In the genomic region with DNA sequence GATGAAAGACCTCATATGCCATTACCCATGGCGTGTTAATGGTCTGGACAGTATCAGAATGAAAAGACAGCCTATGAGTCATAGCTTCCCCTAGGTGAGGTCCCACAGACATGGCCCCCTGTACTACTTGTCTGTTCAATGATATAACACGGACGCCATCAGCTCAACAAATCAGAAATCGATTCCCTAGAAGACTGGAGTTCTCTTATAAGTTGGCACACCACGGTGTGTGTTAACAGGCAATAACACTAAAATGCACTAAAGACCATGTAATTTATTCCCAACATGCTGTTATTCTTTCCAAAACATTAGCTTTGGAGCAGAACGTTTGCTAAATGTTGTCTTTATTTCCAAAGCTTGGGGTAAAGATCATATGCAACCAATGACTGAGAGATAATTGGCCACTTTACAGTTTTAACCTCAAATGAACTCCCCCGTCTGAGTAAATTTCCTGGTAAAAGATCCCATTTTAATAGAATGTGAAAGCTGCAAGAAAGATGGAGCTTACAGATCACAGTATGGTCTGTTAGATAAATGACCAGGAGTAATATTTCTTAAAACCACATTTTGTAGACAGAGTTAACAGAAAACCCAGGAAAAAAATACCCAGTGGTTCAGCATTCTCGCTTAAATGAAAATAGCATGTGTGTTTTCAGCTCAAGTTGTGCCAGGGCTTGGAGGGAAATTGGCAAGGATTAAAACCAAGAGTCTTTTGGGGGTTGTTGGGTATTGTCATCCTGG, we compare ENCODE assay signal across 4 cellular contexts.
TF ChIP-seq lines count a peak whose summit lies in the region.

No MANE protein-coding gene starts in this region.

TF ChIP-seq in A549, 52 proteins besides CTCF, POLR2A, EP300 and RAD21 (continues in another document):
- no peak for TF ChIP-seq TP53 (CRISPR knock-in tag; IDR thresholded peaks at IDR 0.05)
- no peak for TF ChIP-seq MAFK (IDR thresholded peaks at IDR 0.05; ENCODE audit: partially characterized antibody)
- TF ChIP-seq RARB (CRISPR knock-in tag; IDR thresholded peaks at IDR 0.05) = no peak
- TF ChIP-seq MAX (IDR thresholded peaks at IDR 0.05) = no peak
- no peak for TF ChIP-seq ESRRA (IDR thresholded peaks at IDR 0.05; ENCODE audit: borderline replicate concordance, low read length)
- no peak for TF ChIP-seq CBX2 (IDR thresholded peaks at IDR 0.05; ENCODE audit: borderline replicate concordance, low read depth)
- TF ChIP-seq SMC3 (IDR thresholded peaks at IDR 0.05) = no peak
- TF ChIP-seq MAZ (IDR thresholded peaks at IDR 0.05; ENCODE audit: borderline replicate concordance, low read depth, low read length) = no peak
- no peak for TF ChIP-seq EHMT2 (IDR thresholded peaks at IDR 0.05; ENCODE audit: low read depth)
- TF ChIP-seq, protein P1, sequence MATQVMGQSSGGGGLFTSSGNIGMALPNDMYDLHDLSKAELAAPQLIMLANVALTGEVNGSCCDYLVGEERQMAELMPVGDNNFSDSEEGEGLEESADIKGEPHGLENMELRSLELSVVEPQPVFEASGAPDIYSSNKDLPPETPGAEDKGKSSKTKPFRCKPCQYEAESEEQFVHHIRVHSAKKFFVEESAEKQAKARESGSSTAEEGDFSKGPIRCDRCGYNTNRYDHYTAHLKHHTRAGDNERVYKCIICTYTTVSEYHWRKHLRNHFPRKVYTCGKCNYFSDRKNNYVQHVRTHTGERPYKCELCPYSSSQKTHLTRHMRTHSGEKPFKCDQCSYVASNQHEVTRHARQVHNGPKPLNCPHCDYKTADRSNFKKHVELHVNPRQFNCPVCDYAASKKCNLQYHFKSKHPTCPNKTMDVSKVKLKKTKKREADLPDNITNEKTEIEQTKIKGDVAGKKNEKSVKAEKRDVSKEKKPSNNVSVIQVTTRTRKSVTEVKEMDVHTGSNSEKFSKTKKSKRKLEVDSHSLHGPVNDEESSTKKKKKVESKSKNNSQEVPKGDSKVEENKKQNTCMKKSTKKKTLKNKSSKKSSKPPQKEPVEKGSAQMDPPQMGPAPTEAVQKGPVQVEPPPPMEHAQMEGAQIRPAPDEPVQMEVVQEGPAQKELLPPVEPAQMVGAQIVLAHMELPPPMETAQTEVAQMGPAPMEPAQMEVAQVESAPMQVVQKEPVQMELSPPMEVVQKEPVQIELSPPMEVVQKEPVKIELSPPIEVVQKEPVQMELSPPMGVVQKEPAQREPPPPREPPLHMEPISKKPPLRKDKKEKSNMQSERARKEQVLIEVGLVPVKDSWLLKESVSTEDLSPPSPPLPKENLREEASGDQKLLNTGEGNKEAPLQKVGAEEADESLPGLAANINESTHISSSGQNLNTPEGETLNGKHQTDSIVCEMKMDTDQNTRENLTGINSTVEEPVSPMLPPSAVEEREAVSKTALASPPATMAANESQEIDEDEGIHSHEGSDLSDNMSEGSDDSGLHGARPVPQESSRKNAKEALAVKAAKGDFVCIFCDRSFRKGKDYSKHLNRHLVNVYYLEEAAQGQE (IDR thresholded peaks at IDR 0.05) = no peak
- no peak for TF ChIP-seq CBX8 (IDR thresholded peaks at IDR 0.05)
- TF ChIP-seq PHF8 (IDR thresholded peaks at IDR 0.05; ENCODE audit: borderline replicate concordance, low read depth) = no peak

TF ChIP-seq in K562, 482 proteins besides CTCF, POLR2A, EP300 and RAD21 (continues in another document):
- TF ChIP-seq ZKSCAN3 (CRISPR knock-in tag; IDR thresholded peaks at IDR 0.05) = no peak

TF ChIP-seq in SK-N-SH, 30 proteins besides CTCF, POLR2A, EP300 and RAD21:
- TF ChIP-seq, protein P2, sequence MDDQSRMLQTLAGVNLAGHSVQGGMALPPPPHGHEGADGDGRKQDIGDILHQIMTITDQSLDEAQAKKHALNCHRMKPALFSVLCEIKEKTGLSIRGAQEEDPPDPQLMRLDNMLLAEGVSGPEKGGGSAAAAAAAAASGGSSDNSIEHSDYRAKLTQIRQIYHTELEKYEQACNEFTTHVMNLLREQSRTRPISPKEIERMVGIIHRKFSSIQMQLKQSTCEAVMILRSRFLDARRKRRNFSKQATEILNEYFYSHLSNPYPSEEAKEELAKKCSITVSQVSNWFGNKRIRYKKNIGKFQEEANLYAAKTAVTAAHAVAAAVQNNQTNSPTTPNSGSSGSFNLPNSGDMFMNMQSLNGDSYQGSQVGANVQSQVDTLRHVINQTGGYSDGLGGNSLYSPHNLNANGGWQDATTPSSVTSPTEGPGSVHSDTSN (IDR thresholded peaks at IDR 0.05) = no peak
- TF ChIP-seq SIN3A (IDR thresholded peaks at IDR 0.05; ENCODE audit: borderline replicate concordance, low read depth, low read length) (no peak), CHD2 (IDR thresholded peaks at IDR 0.05; ENCODE audit: low read length, partially characterized antibody) (no peak), TEAD4 (IDR thresholded peaks at IDR 0.05; ENCODE audit: borderline replicate concordance, insufficient read depth) (no peak), RXRA (IDR thresholded peaks at IDR 0.05; ENCODE audit: borderline replicate concordance, low read depth) (no peak), RCOR1 (IDR thresholded peaks at IDR 0.05; ENCODE audit: low read length) (no peak), NFIC (IDR thresholded peaks at IDR 0.05; ENCODE audit: borderline replicate concordance) (no peak), EZH2phosphoT487 (IDR thresholded peaks at IDR 0.05; ENCODE audit: borderline replicate concordance, low read depth) (no peak), YY1 (IDR thresholded peaks at IDR 0.05; ENCODE audit: low read depth) (no peak), TCF12 (IDR thresholded peaks at IDR 0.05) (no peak), POLR2AphosphoS5 (IDR thresholded peaks at IDR 0.05; ENCODE audit: low read depth, low read length) (no peak)
TF ChIP-seq in SK-N-SH: peak in this region for 0.

TF ChIP-seq in HepG2, 621 proteins besides CTCF, POLR2A, EP300 and RAD21:
- TF ChIP-seq SYNCRIP (IDR thresholded peaks at IDR 0.05; ENCODE audit: insufficient read depth, low read depth, low read length) = no peak
- TF ChIP-seq, protein P3, sequence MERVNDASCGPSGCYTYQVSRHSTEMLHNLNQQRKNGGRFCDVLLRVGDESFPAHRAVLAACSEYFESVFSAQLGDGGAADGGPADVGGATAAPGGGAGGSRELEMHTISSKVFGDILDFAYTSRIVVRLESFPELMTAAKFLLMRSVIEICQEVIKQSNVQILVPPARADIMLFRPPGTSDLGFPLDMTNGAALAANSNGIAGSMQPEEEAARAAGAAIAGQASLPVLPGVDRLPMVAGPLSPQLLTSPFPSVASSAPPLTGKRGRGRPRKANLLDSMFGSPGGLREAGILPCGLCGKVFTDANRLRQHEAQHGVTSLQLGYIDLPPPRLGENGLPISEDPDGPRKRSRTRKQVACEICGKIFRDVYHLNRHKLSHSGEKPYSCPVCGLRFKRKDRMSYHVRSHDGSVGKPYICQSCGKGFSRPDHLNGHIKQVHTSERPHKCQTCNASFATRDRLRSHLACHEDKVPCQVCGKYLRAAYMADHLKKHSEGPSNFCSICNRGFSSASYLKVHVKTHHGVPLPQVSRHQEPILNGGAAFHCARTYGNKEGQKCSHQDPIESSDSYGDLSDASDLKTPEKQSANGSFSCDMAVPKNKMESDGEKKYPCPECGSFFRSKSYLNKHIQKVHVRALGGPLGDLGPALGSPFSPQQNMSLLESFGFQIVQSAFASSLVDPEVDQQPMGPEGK (CRISPR knock-in tag; IDR thresholded peaks at IDR 0.05) = no peak
- no peak for TF ChIP-seq LBX2 (CRISPR knock-in tag; IDR thresholded peaks at IDR 0.05; ENCODE audit: borderline replicate concordance)
